9 cellular contexts compared by ENCODE assay signal in the genomic region with DNA sequence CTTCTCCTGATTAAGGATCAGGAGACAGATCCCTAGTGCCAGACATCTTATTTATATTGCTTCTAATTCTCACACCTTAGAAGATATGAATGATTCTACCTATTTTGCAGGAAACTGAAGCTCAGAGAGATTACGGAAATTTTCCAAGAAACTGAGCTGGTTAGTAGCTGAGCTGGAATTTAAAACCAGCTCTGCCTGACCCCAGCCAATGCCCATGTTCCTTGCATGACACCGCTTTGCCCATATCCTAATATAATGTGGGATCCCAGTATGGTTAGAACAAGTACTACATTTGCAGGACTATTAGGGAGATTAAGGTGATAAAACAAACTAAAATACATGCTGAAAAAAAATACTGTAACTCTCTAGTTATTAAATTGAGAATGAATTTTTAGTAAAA. TPM values are rescaled to one million over a fixed set of nuclear protein-coding genes. Genes with fewer than 3 reads are reported as not detected.
DNase-seq lines count a peak whose midpoint lies in the region; ATAC-seq and TF ChIP-seq lines count a peak whose summit lies in the region.
"Had no signal": no experiment of that assay in that cellular context is flagged by ENCODE, and none has a peak within 500 bp of the region (broad histone marks: within the 10 kb centered on the region; RNA-seq: fewer than 3 reads in every experiment).

No MANE protein-coding gene starts in this region.

- H3K4me3 ChIP-seq in SU-DHL-6 (ENCODE audit: insufficient read depth, low read length, poor library complexity, severe bottlenecking) (peak overlapping the region; percentile 91), thoracic aorta (peak overlapping the region; percentile 97)

- H3K4me1 Mint-ChIP-seq in activated T-cell treated with anti-CD3 and anti-CD28 coated beads, Interleukin-2, amount 50 U/mL, for 24 hours (ENCODE audit: low read depth), result peaks cover 57% of the 10 kb centered on the region
- H3K4me1 Mint-ChIP-seq in nephron progenitor cell, result peaks cover 39% of the 10 kb centered on the region

- H3K4me3 Mint-ChIP-seq in activated T-cell treated with anti-CD3 and anti-CD28 coated beads, Interleukin-2, amount 50 U/mL, for 24 hours, result no peak overlapping the region
- H3K4me3 Mint-ChIP-seq in nephron progenitor cell, result no peak overlapping the region

- H3K36me3 ChIP-seq in SU-DHL-6 (ENCODE audit: low read length) (no peaks in the 10 kb centered on the region), thoracic aorta (no peaks in the 10 kb centered on the region)

- no peak for DNase-seq in activated T-cell treated with anti-CD3 and anti-CD28 coated beads, Interleukin-2, amount 50 U/mL, for 24 hours
- no peak for DNase-seq in activated T-cell treated with anti-CD3 and anti-CD28 coated beads, Interleukin-2, amount 50 U/mL, for 48 hours
- DNase-seq in foreskin keratinocyte, result no peak
- DNase-seq in thoracic aorta (ENCODE audit: low spot score), result no peak
- no peak for DNase-seq in activated effector memory CD4-positive, alpha-beta T cell treated with Interleukin-2 at 50 U/mL for 16 hours
- no peak for DNase-seq in nephron progenitor cell
- DNase-seq: DMS79 treated with DMSO at 0.1 percent for 48 hours had no signal

- H3K36me3 Mint-ChIP-seq in activated T-cell treated with anti-CD3 and anti-CD28 coated beads, Interleukin-2, amount 50 U/mL, for 24 hours (ENCODE audit: low read depth), result peaks cover 21% of the 10 kb centered on the region
- H3K36me3 Mint-ChIP-seq in nephron progenitor cell (ENCODE audit: low read depth), result peaks cover 9% of the 10 kb centered on the region

- no peak for TF ChIP-seq CTCF in SU-DHL-6 (IDR thresholded peaks at IDR 0.05; ENCODE audit: insufficient read depth, low read length, poor library complexity, severe bottlenecking)
- TF ChIP-seq CTCF in foreskin keratinocyte (conservative IDR thresholded peaks at IDR 0.05), result no peak
- TF ChIP-seq CTCF in thoracic aorta (IDR thresholded peaks at IDR 0.05), result no peak
- TF ChIP-seq CTCF in nephron progenitor cell (IDR thresholded peaks at IDR 0.05), result no peak

- H2AFZ ChIP-seq in SU-DHL-6 (ENCODE audit: low read depth, low read length, severe bottlenecking), result no peak overlapping the region

- peak overlapping the region; percentile 82 for H3K27ac Mint-ChIP-seq in activated T-cell treated with anti-CD3 and anti-CD28 coated beads, Interleukin-2, amount 50 U/mL, for 24 hours
- no peak overlapping the region for H3K27ac Mint-ChIP-seq in nephron progenitor cell

- H3K4me1 ChIP-seq in foreskin keratinocyte (peaks cover 43% of the 10 kb centered on the region), thoracic aorta (ENCODE audit: control insufficient read depth in 1 of 2, low read depth in 2 of 2) (peaks cover 30 to 60% of the 10 kb centered on the region in 2 donors)

- H3K9me2 ChIP-seq in SU-DHL-6 (replicated peaks; ENCODE audit: insufficient read depth, low read length), result no peaks in the 10 kb centered on the region

- H3K9ac ChIP-seq in SU-DHL-6 (ENCODE audit: low read length), result peak overlapping the region; percentile 81

- H3K27me3 Mint-ChIP-seq in activated T-cell treated with anti-CD3 and anti-CD28 coated beads, Interleukin-2, amount 50 U/mL, for 24 hours, result no peaks in the 10 kb centered on the region
- H3K27me3 Mint-ChIP-seq in nephron progenitor cell (ENCODE audit: low read depth, poor library complexity), result no peaks in the 10 kb centered on the region

- H3K27ac ChIP-seq in SU-DHL-6 (ENCODE audit: low read depth, low read length) (no peak overlapping the region), foreskin keratinocyte (peak overlapping the region; percentile 20), thoracic aorta (no peak overlapping the region)

- H3K9me3 ChIP-seq in SU-DHL-6 (ENCODE audit: insufficient read depth, low read length) (no peaks in the 10 kb centered on the region), thoracic aorta (no peaks in the 10 kb centered on the region)

- ATAC-seq in foreskin keratinocyte (no peak), thoracic aorta (ENCODE audit: insufficient number of reproducible peaks, low FRiP score, low read depth) (no peak), HG03439 (IDR thresholded peaks at IDR 0.05; ENCODE audit: unreplicated experiment) (no peak)

- no peaks in the 10 kb centered on the region for H3K27me3 ChIP-seq in SU-DHL-6 (ENCODE audit: low read length)
- no peaks in the 10 kb centered on the region for H3K27me3 ChIP-seq in foreskin keratinocyte
- no peaks in the 10 kb centered on the region for H3K27me3 ChIP-seq in thoracic aorta (replicated peaks; ENCODE audit: insufficient read depth)

- H3K79me2 ChIP-seq in SU-DHL-6 (ENCODE audit: insufficient read depth, low read length), result peaks cover 94% of the 10 kb centered on the region

- H3K4me2 ChIP-seq in SU-DHL-6 (ENCODE audit: low read depth, low read length, poor library complexity, severe bottlenecking), result peak overlapping the region; percentile 93

- peaks cover 14% of the 10 kb centered on the region; the same call in 1 of the 2 replicates for H4K20me1 ChIP-seq in SU-DHL-6 (ENCODE audit: low read depth, low read length)

- no peaks in the 10 kb centered on the region for H3K9me3 Mint-ChIP-seq in activated T-cell treated with anti-CD3 and anti-CD28 coated beads, Interleukin-2, amount 50 U/mL, for 24 hours
- no peaks in the 10 kb centered on the region for H3K9me3 Mint-ChIP-seq in nephron progenitor cell

- peaks cover 8% of the 10 kb centered on the region; the same call in 1 of the 2 replicates for H3F3A ChIP-seq in SU-DHL-6 (ENCODE audit: insufficient read depth)

RNA-seq across cellular contexts. Expression of gene TMEM30A, which starts 1.9 kb away (rescaled TPM):
- total RNA-seq in foreskin keratinocyte, result 69.1 and 72.1 TPM in 2 replicates
- polyA plus RNA-seq in foreskin keratinocyte, result 24.5 and 28.8 TPM in 2 replicates
- total RNA-seq in thoracic aorta, result 100 to 1,000 TPM; 112 to 123 TPM

RNA-seq across cellular contexts. Expression of gene COX7A2, which starts 39.1 kb away (rescaled TPM):
- total RNA-seq in foreskin keratinocyte (475 and 490 TPM in 2 replicates), thoracic aorta (100 to 1,000 TPM; 101 to 643 TPM)
- polyA plus RNA-seq in foreskin keratinocyte, result 478 and 491 TPM in 2 replicates
